Comparison of ENCODE assay signal across 17 cellular contexts in the genomic region with DNA sequence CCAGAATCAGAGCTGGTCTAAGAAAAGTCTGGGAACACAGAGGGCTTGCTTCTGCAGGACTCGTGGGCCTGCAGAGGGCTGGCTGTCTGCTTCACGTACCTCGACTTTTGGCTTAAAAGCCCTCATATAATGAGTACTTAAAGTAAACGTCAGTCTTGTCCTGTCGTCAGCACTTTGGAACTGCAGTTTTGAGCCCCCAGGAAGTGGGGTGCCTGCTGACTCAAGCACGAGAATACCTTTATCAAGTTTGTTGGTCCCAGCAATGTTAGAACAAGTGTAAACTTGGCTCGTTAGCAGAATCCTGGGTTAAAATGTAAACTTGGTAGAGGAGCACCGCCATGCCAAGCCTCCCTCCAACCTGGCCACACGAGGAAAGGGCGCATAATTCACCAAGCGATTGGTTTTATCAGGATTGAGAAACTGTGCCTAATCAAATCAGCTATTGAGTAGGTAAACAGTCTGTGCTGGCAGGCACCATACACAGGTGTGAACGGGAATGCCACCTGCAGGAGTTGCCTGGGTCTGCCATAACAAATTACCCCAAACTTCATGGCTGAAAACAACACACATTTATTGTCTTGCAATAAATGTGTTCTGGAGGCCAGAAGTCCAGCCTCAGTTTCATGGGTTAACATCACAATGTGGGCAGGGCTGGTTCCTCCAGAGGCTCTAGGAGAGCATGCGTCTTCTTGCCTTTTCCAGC. TPM values are rescaled to one million over a fixed set of nuclear protein-coding genes. Genes with fewer than 3 reads are reported as not detected.
A peak's percentile ranks its signal among the peaks of the same experiment; 100 is the strongest.
DNase-seq lines count a peak whose midpoint lies in the region; ATAC-seq and TF ChIP-seq lines count a peak whose summit lies in the region.
"Had no signal": no experiment of that assay in that cellular context is flagged by ENCODE, and none has a peak within 500 bp of the region (broad histone marks: within the 10 kb centered on the region; RNA-seq: fewer than 3 reads in every experiment).

No MANE protein-coding gene starts in this region.

- WGBS in body of pancreas, 2 donors, result 9 to 19% methylated on average over 13 of the region's 13 CpGs
- WGBS in suprapubic skin, result 85% methylated on average over 13 of the region's 13 CpGs

- H3K27ac Mint-ChIP-seq in Calu3 (ENCODE audit: unreplicated experiment), result peak overlapping the region; percentile 92
- H3K27ac Mint-ChIP-seq: activated T-helper 2 cell treated with anti-CD3 and anti-CD28 coated beads, Interferon-gamma antibody, Interleukin-2, Interleukin-4, amounts not matched to agents 10 μg/mL and 5 μg/mL and 100 μg/mL, durations not matched to agents 14 hours and 24 hours and 36 hours; IgD-negative memory B cell had no signal

- H3K27ac ChIP-seq in body of pancreas (peak overlapping the region; percentile 91 to 95 (median 94)), left lung (peak overlapping the region; percentile 1 to 69), suprapubic skin (no peak overlapping the region)

- H3K4me1 ChIP-seq in body of pancreas (peaks cover 96% of the 10 kb centered on the region), left lung (peaks cover 9 to 30% of the 10 kb centered on the region in 2 donors), suprapubic skin (no peaks in the 10 kb centered on the region)

- H3K27me3 ChIP-seq in body of pancreas (no peaks in the 10 kb centered on the region), left lung (no peaks in the 10 kb centered on the region), suprapubic skin (no peaks in the 10 kb centered on the region)

- peaks cover 78% of the 10 kb centered on the region for H3K4me1 Mint-ChIP-seq in Calu3 (ENCODE audit: low read depth, unreplicated experiment)
- H3K4me1 Mint-ChIP-seq: IgD-negative memory B cell had no signal

- H3K4me3 Mint-ChIP-seq in Calu3 (ENCODE audit: low read depth, unreplicated experiment), result peak overlapping the region; percentile 52

- intact Hi-C loops in Calu3 (cut with micrococcal nuclease; ENCODE audit: unreplicated experiment), result loop anchor here (2.0 kb wide), 3 partner anchors 23 to 71 kb away; a partner anchor contains a TSS
- intact Hi-C loops in body of pancreas (cut with DNase I), result no loop called here
- intact Hi-C loops in left lung (cut with DNase I), result no loop called here

- peak; percentile 79 for ATAC-seq in body of pancreas
- peak; percentile 50 for ATAC-seq in left lung

- no peak for TF ChIP-seq CTCF in Calu3 (IDR thresholded peaks at IDR 0.05; ENCODE audit: unreplicated experiment)
- peak in 4 of 7 experiments; percentile 51 to 57 (median 52) for TF ChIP-seq CTCF in body of pancreas (IDR thresholded peaks at IDR 0.05)
- TF ChIP-seq CTCF in left lung (IDR thresholded peaks at IDR 0.05), result no peak
- no peak for TF ChIP-seq CTCF in GM13977 (IDR thresholded peaks at IDR 0.05; ENCODE audit: extremely low read depth, insufficient read depth, missing control alignments)
- TF ChIP-seq CTCF in suprapubic skin (IDR thresholded peaks at IDR 0.05), result no peak

- H3K27me3 Mint-ChIP-seq in Calu3 (ENCODE audit: unreplicated experiment), result no peaks in the 10 kb centered on the region

- no peaks in the 10 kb centered on the region for H3K9me3 Mint-ChIP-seq in Calu3 (ENCODE audit: low read depth, unreplicated experiment)
- H3K9me3 Mint-ChIP-seq: activated T-helper 2 cell treated with anti-CD3 and anti-CD28 coated beads, Interferon-gamma antibody, Interleukin-2, Interleukin-4, amounts not matched to agents 10 μg/mL and 5 μg/mL and 100 μg/mL, durations not matched to agents 14 hours and 24 hours and 36 hours had no signal

- DNase-seq in Calu3, result peak; percentile 70
- peak; percentile 86 to 95 (median 91) for DNase-seq in body of pancreas
- no peak for DNase-seq in left lung
- DNase-seq in renal cortical epithelial cell (ENCODE audit: low read depth), result peak; percentile 97
- no peak for DNase-seq in GM13977 (ENCODE audit: low spot score)
- DNase-seq in EL, result no peak
- no peak for DNase-seq in NCI-H2107 treated with DMSO at 0.1 percent for 48 hours (lab: John Stamatoyannopoulos, UW; ENCODE audit: unreplicated experiment)
- no peak for DNase-seq in suprapubic skin (ENCODE audit: low spot score in 2 of 2)
- DNase-seq: amniotic stem cell, COR-L47, NCI-H187 treated with DMSO at 0.1 percent for 48 hours, NCI-H510A had no signal

- in situ Hi-C loops in GM13977 (cut with MboI; ENCODE audit: low pct_unique_long_range_greater_than_20kb, low sequenced_read_pairs, unreplicated experiment), result no loop called here

- no TSS peak for BruUV-seq in Calu3 (replicated peaks; lab: Mats Ljungman, UMichigan)

- H3K36me3 ChIP-seq in body of pancreas (replicated peaks in 1 of 2; ENCODE audit: insufficient read depth in 1 of 2, low read depth in 2 of 2), result no peaks in the 10 kb centered on the region
- no peaks in the 10 kb centered on the region for H3K36me3 ChIP-seq in left lung
- no peaks in the 10 kb centered on the region for H3K36me3 ChIP-seq in suprapubic skin

- TF ChIP-seq EP300 in suprapubic skin (IDR thresholded peaks at IDR 0.05), result no peak

- H3K4me3 ChIP-seq in body of pancreas (no peak overlapping the region), left lung (no peak overlapping the region), suprapubic skin (no peak overlapping the region)

- H3K9me3 ChIP-seq in body of pancreas (no peaks in the 10 kb centered on the region), left lung (no peaks in the 10 kb centered on the region), suprapubic skin (no peaks in the 10 kb centered on the region)

- CTCF ChIA-PET in Calu3 (lab: Charles Lee), result interaction anchor here (2.2 to 2.5 kb wide), 2 partner anchors 22 to 50 kb away, joined by 14 to 19 read pairs; a partner anchor contains a TSS

- TF ChIP-seq POLR2A in body of pancreas (IDR thresholded peaks at IDR 0.05) (peak in 2 of 3 donors; percentile 64 to 69), suprapubic skin (IDR thresholded peaks at IDR 0.05) (no peak)

- H3K36me3 Mint-ChIP-seq in Calu3 (ENCODE audit: insufficient read depth, unreplicated experiment), result peaks cover 58% of the 10 kb centered on the region
- H3K36me3 Mint-ChIP-seq: IgD-negative memory B cell had no signal

RNA-seq across cellular contexts. Expression of a gene that starts 45.0 kb away (rescaled TPM):
- total RNA-seq in Calu3 (2022) (0.98 and 2.7 TPM in 2 replicates), body of pancreas (1 to 10 TPM; 2.9 to 4.9 TPM), left lung (1 to 10 TPM; 1.4 to 8.5 TPM), renal cortical epithelial cell (1.3 TPM in 1 of 2 replicates, not detected in the other), suprapubic skin (1 to 10 TPM in 1 of 4 donors, not detected in 3; 1.6 TPM)
- total RNA-seq: activated T-helper 2 cell treated with anti-CD3 and anti-CD28 coated beads, Interferon-gamma antibody, Interleukin-2, Interleukin-4, amounts not matched to agents 10 μg/mL and 5 μg/mL and 100 μg/mL, durations not matched to agents 14 hours and 24 hours and 36 hours; lung microvascular endothelial cell; OCI-LY7 had no signal

RNA-seq across cellular contexts. Expression of a gene that starts 48.5 kb away (rescaled TPM):
- total RNA-seq in Calu3 (2022), result 43.6 and 47.6 TPM in 2 replicates
- 10 to 100 TPM; 26.5 to 36.9 TPM for total RNA-seq in body of pancreas
- total RNA-seq in left lung, result 10 to 100 TPM; 17.9 TPM
- total RNA-seq in renal cortical epithelial cell, result 37.4 and 55.9 TPM in 2 replicates
- total RNA-seq in suprapubic skin, result 10 to 100 TPM in 2 of 4 donors, 1 to 10 TPM in 2; 6.4 to 12.2 (median 10.6) TPM
- total RNA-seq: activated CD8-positive, alpha-beta memory T cell treated with anti-CD3 and anti-CD28 coated beads for 36 hours; OCI-LY7 had no signal

Comparison
In these comparisons a context has a peak if more than half of its experiments do, and no peak if none do; other contexts are left out.
1. DNase-seq: peak in Calu3 (single experiment), body of pancreas (4 of 4) and renal cortical epithelial cell (single experiment); none in left lung (0 of 2), GM13977 (single experiment), EL (single experiment), NCI-H2107 treated with DMSO at 0.1 percent for 48 hours (single experiment) and suprapubic skin (0 of 2).
2. CTCF ChIP-seq: peak in body of pancreas (4 of 7); none in Calu3 (single experiment), left lung (0 of 2), GM13977 (single experiment) and suprapubic skin (0 of 2).
3. POLR2A ChIP-seq: peak in body of pancreas (2 of 3); none in suprapubic skin (0 of 2).